Comparison of ENCODE assay signal across 8 cellular contexts in genomic region chr2:38315707-38316333, GRCh38.
DNase-seq lines count a peak whose midpoint lies in the region; FAIRE-seq and TF ChIP-seq lines count a peak whose summit lies in the region.

No MANE protein-coding gene starts in this region.

- no peaks in the 10 kb centered on the region for H3K4me1 ChIP-seq in kidney (ENCODE audit: control insufficient read depth in 1 of 2, insufficient read depth in 1 of 2, low read depth in 1 of 2, low read length in 2 of 2)
- H3K4me1 ChIP-seq in stomach smooth muscle (ENCODE audit: control insufficient read depth, insufficient read depth, low read length), result peaks cover 12% of the 10 kb centered on the region

- DNase-seq in CD1c-positive myeloid dendritic cell (ENCODE audit: extremely low spot score) (peak; percentile 67), GM13977 (ENCODE audit: low spot score) (peak; percentile 49), NCI-H524 (lab: John Stamatoyannopoulos, UW) (peak; percentile 64 to 76), T47D (ENCODE audit: low read depth in 1 of 2, low spot score in 1 of 2) (peak; percentile 9 to 48), kidney (no peak)
- DNase-seq in stimulated activated CD4-positive, alpha-beta T cell treated with anti-CD3 and anti-CD28 coated beads, Interleukin-15, amount 100 ng/mL, for 24 hours, result no peak
- no peak for DNase-seq in activated CD8-positive, alpha-beta memory T cell treated with anti-CD3 and anti-CD28 coated beads, Interleukin-2, amount 50 U/mL, for 4 hours

- no peak overlapping the region for H3K4me3 ChIP-seq in kidney (ENCODE audit: low read length in 2 of 2)
- H3K4me3 ChIP-seq in stomach smooth muscle (ENCODE audit: low read length in 2 of 2), result no peak overlapping the region

- in situ Hi-C loops in GM13977 (cut with MboI; ENCODE audit: low pct_unique_long_range_greater_than_20kb, low sequenced_read_pairs, unreplicated experiment) (loop anchor here (10.0 to 25.0 kb wide), 2 partner anchors 189 to 421 kb away; no protein-coding TSS in a partner anchor), T47D (cut with HindIII; ENCODE audit: low pct_unique_long_range_greater_than_20kb, low sequenced_read_pairs) (no loop called here)

- H3K27ac ChIP-seq in kidney (ENCODE audit: low read depth in 2 of 2, low read length in 2 of 2) (no peak overlapping the region), stomach smooth muscle (ENCODE audit: low read length) (peak overlapping the region; percentile 32)

- TF ChIP-seq CTCF in GM13977 (IDR thresholded peaks at IDR 0.05; ENCODE audit: extremely low read depth, insufficient read depth, missing control alignments), result peak; percentile 67
- TF ChIP-seq CTCF in kidney (IDR thresholded peaks at IDR 0.05; ENCODE audit: borderline replicate concordance, extremely low read depth, insufficient read depth), result peak; percentile 72

- no peaks in the 10 kb centered on the region for H3K27me3 ChIP-seq in stomach smooth muscle (ENCODE audit: control insufficient read depth in 1 of 2, insufficient read depth in 2 of 2, low read length in 2 of 2)

- intact Hi-C loops in kidney (cut with DNase I), result no loop called here

- H3K9ac ChIP-seq in kidney (ENCODE audit: low read length in 2 of 2) (no peak overlapping the region), stomach smooth muscle (ENCODE audit: low read length in 2 of 2) (peak overlapping the region in 1 of 2 donors; percentile 16)

- FAIRE-seq in kidney (lab: Jason Lieb, UNC), result peak; percentile 66

- H3K36me3 ChIP-seq in kidney (ENCODE audit: control insufficient read depth in 1 of 2, insufficient read depth in 2 of 2, low read length in 2 of 2), result peaks cover 11 to 44% of the 10 kb centered on the region in 2 donors
- H3K36me3 ChIP-seq in stomach smooth muscle (ENCODE audit: control insufficient read depth in 2 of 2, insufficient read depth in 2 of 2, low read length in 2 of 2), result peaks cover 15 to 38% of the 10 kb centered on the region in 2 donors

- H3K9me3 ChIP-seq in kidney (ENCODE audit: control insufficient read depth in 1 of 2, low read length in 2 of 2) (no peaks in the 10 kb centered on the region), stomach smooth muscle (ENCODE audit: control insufficient read depth in 2 of 2, low read length in 2 of 2) (no peaks in the 10 kb centered on the region)

Comparison
In these comparisons a context has a peak if more than half of its experiments do, and no peak if none do; other contexts are left out.
1. DNase-seq: peak in CD1c-positive myeloid dendritic cell (single experiment), GM13977 (single experiment), NCI-H524 (2 of 2) and T47D (2 of 2); none in kidney (single experiment), stimulated activated CD4-positive, alpha-beta T cell treated with anti-CD3 and anti-CD28 coated beads, Interleukin-15, amount 100 ng/mL, for 24 hours (single experiment) and activated CD8-positive, alpha-beta memory T cell treated with anti-CD3 and anti-CD28 coated beads, Interleukin-2, amount 50 U/mL, for 4 hours (single experiment).